ENCODE assay signal across 21 cellular contexts in genomic region chr4:72376901-72377300, GRCh38.
"Had no signal": no experiment of that assay in that cellular context is flagged by ENCODE, and none has a peak within 500 bp of the region (broad histone marks: within the 10 kb centered on the region; RNA-seq: fewer than 3 reads in every experiment).

No MANE protein-coding gene starts in this region.

- H3K4me3 ChIP-seq: coronary artery, lower lobe of right lung, neural progenitor cell, tibial artery had no signal

- ATAC-seq: activated CD4-positive, CD25-positive, alpha-beta regulatory T cell treated with anti-CD3 and anti-CD28 coated beads, Interleukin-2, amount 50 U/mL, for 24 hours; activated CD8-positive, alpha-beta T cell treated with anti-CD3 and anti-CD28 coated beads, Interleukin-2, amount 10 ng/mL, durations not matched to agents 7 days and 5 days; foreskin keratinocyte; left lobe of liver; lower lobe of right lung; naive thymus-derived CD4-positive, alpha-beta T cell had no signal

- H3K9ac ChIP-seq: neural progenitor cell had no signal

- H3K9me3 Mint-ChIP-seq: activated naive CD4-positive, alpha-beta T cell treated with anti-CD3 and anti-CD28 coated beads, Interleukin-2, amount 50 U/mL, for 24 hours; activated T-helper 1 cell treated with anti-CD3 and anti-CD28 coated beads, Interleukin-12 subunit alpha, Interleukin-12 subunit beta, Interleukin-2, Interleukin-4 antibody, amounts not matched to agents 30 ng/mL and 10 ng/mL and 1 ng/mL, durations not matched to agents 14 hours and 24 hours and 36 hours; naive thymus-derived CD4-positive, alpha-beta T cell; neural progenitor cell had no signal

- H3K27ac Mint-ChIP-seq: activated CD8-positive, alpha-beta T cell treated with anti-CD3 and anti-CD28 coated beads, Interleukin-2, amount 10 ng/mL, durations not matched to agents 7 days and 5 days; activated naive CD4-positive, alpha-beta T cell treated with anti-CD3 and anti-CD28 coated beads, Interleukin-2, amount 50 U/mL, for 24 hours; activated T-helper 1 cell treated with anti-CD3 and anti-CD28 coated beads, Interleukin-12 subunit alpha, Interleukin-12 subunit beta, Interleukin-2, Interleukin-4 antibody, amounts not matched to agents 30 ng/mL and 10 ng/mL and 1 ng/mL, durations not matched to agents 14 hours and 24 hours and 36 hours; naive thymus-derived CD4-positive, alpha-beta T cell; neural progenitor cell; progenitor cell of endocrine pancreas had no signal

- H3K27me3 ChIP-seq: foreskin keratinocyte, neural progenitor cell, tibial artery had no signal

- H3K27ac ChIP-seq: coronary artery, epithelial cell of prostate, foreskin keratinocyte, lower lobe of right lung, neural progenitor cell, tibial artery, VCaP had no signal

- H3K36me3 ChIP-seq: lower lobe of right lung, neural progenitor cell, tibial artery had no signal

- H3K36me3 Mint-ChIP-seq: activated naive CD4-positive, alpha-beta T cell treated with anti-CD3 and anti-CD28 coated beads, Interleukin-2, amount 50 U/mL, for 24 hours; naive thymus-derived CD4-positive, alpha-beta T cell; neural progenitor cell had no signal

- DNase-seq: activated CD4-positive, alpha-beta T cell treated with anti-CD3 and anti-CD28 coated beads, Interleukin-2, amount 50 U/mL, for 1 hour; activated CD8-positive, alpha-beta T cell treated with anti-CD3 and anti-CD28 coated beads, Interleukin-2, amount 10 ng/mL, durations not matched to agents 7 days and 5 days; activated gamma-delta T cell treated with Interleukin-2 at 50 U/mL for 16 hours; aorta; foreskin keratinocyte; kidney; lower lobe of right lung; naive thymus-derived CD4-positive, alpha-beta T cell; retina; stimulated activated CD4-positive, alpha-beta T cell treated with anti-CD3 and anti-CD28 coated beads, Interleukin-4, amount 100 ng/mL, for 24 hours; stimulated activated naive CD4-positive, alpha-beta T cell treated with Interleukin-2 at 50 U/mL for 16 hours; tibial artery had no signal

- H2AFZ ChIP-seq: neural progenitor cell had no signal

- H3K4me1 Mint-ChIP-seq: activated naive CD4-positive, alpha-beta T cell treated with anti-CD3 and anti-CD28 coated beads, Interleukin-2, amount 50 U/mL, for 24 hours; naive thymus-derived CD4-positive, alpha-beta T cell had no signal

- H3K27me3 Mint-ChIP-seq: activated naive CD4-positive, alpha-beta T cell treated with anti-CD3 and anti-CD28 coated beads, Interleukin-2, amount 50 U/mL, for 24 hours; progenitor cell of endocrine pancreas had no signal

- H3K4me1 ChIP-seq: foreskin keratinocyte, neural progenitor cell had no signal

- H3K4me3 Mint-ChIP-seq: activated CD8-positive, alpha-beta T cell treated with anti-CD3 and anti-CD28 coated beads, Interleukin-2, amount 10 ng/mL, durations not matched to agents 7 days and 5 days; activated naive CD4-positive, alpha-beta T cell treated with anti-CD3 and anti-CD28 coated beads, Interleukin-2, amount 50 U/mL, for 24 hours; activated T-helper 1 cell treated with anti-CD3 and anti-CD28 coated beads, Interleukin-12 subunit alpha, Interleukin-12 subunit beta, Interleukin-2, Interleukin-4 antibody, amounts not matched to agents 30 ng/mL and 10 ng/mL and 1 ng/mL, durations not matched to agents 14 hours and 24 hours and 36 hours; naive thymus-derived CD4-positive, alpha-beta T cell; neural progenitor cell had no signal

- H3K4me2 ChIP-seq: neural progenitor cell had no signal

- H3K9me3 ChIP-seq: lower lobe of right lung, tibial artery had no signal
